Comparison of ENCODE assay signal across 30 cellular contexts in the genomic region with DNA sequence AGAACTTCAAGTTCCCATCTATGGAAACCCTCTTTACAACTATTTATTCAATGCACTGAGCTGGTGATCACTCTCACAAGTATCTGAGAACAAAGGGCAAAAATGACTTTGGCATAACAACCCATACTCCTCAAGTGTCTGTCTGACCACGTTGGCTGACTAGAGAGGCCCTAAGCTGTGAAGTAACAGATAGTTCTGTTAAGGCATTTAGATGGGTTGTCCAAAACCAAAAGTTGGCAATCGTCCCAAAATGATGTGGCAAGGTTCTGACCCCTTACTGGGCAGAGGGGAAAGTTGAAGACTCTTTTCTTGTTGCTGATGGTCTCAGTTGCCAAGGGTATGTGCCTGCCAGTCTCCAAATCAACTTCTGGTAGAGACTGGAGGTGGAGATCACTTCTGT.
"Had no signal": no experiment of that assay in that cellular context is flagged by ENCODE, and none has a peak within 500 bp of the region (broad histone marks: within the 10 kb centered on the region; RNA-seq: fewer than 3 reads in every experiment).

No MANE protein-coding gene starts in this region.

- H3K27me3 ChIP-seq: adrenal gland, body of pancreas, cardiac muscle cell, colonic mucosa, esophagus squamous epithelium had no signal

- H3K4me1 ChIP-seq: adrenal gland, body of pancreas, colonic mucosa, esophagus squamous epithelium had no signal

- H3K4me3 ChIP-seq: adrenal gland, body of pancreas, cardiac muscle cell, colonic mucosa, esophagus squamous epithelium had no signal

- ATAC-seq: activated CD4-positive, CD25-positive, alpha-beta regulatory T cell treated with anti-CD3 and anti-CD28 coated beads, Interleukin-2, amount 50 U/mL, for 24 hours; activated CD8-positive, alpha-beta T cell treated with anti-CD3 and anti-CD28 coated beads for 36 hours; activated naive CD8-positive, alpha-beta T cell treated with anti-CD3 and anti-CD28 coated beads, Interleukin-2, amount 50 U/mL, for 24 hours; activated T-cell treated with anti-CD3 and anti-CD28 coated beads, Interleukin-2, amount 50 U/mL, for 4 hours; activated T-helper 17 cell treated with anti-CD3 and anti-CD28 coated beads, Interleukin-2, amount 50 U/mL, for 72 hours; body of pancreas; T-helper 17 cell had no signal

- H3K9me3 ChIP-seq: adrenal gland, body of pancreas, colonic mucosa, esophagus squamous epithelium had no signal

- H3K27ac ChIP-seq: adrenal gland, body of pancreas, cardiac muscle cell, colonic mucosa, epithelial cell of prostate, esophagus squamous epithelium, WERI-Rb-1 had no signal

- DNase-seq: activated B cell treated with CpG ODN at 0.5 μM for 24 hours; activated CD4-positive, alpha-beta T cell treated with anti-CD3 and anti-CD28 coated beads for 48 hours; activated CD4-positive, alpha-beta T cell treated with anti-CD3 and anti-CD28 coated beads, Interleukin-2, amount 50 U/mL, for 1 hour; activated CD4-positive, alpha-beta T cell treated with anti-CD3 and anti-CD28 coated beads, Interleukin-2, amount 50 U/mL, for 48 hours; activated CD8-positive, alpha-beta memory T cell treated with anti-CD3 and anti-CD28 coated beads for 24 hours; activated CD8-positive, alpha-beta T cell treated with anti-CD3 and anti-CD28 coated beads for 36 hours; activated effector memory CD4-positive, alpha-beta T cell treated with anti-CD3 and anti-CD28 coated beads, Interleukin-2, amount 50 U/mL, for 16 hours; activated naive CD4-positive, alpha-beta T cell treated with anti-CD3 and anti-CD28 coated beads for 36 hours; activated naive CD8-positive, alpha-beta T cell treated with anti-CD3 and anti-CD28 coated beads for 36 hours; activated naive CD8-positive, alpha-beta T cell treated with anti-CD3 and anti-CD28 coated beads, Interleukin-2, amount 50 U/mL, for 24 hours; activated T-cell treated with anti-CD3 and anti-CD28 coated beads, Interleukin-2, amount 50 U/mL, for 4 hours; adrenal gland; amygdala; aorta; body of pancreas; central memory CD4-positive, alpha-beta T cell; cerebellar nuclear complex; colonic mucosa; effector CD8-positive, alpha-beta T cell; esophagus squamous epithelium; foreskin melanocyte; head of caudate nucleus; T-helper 1 cell; T-helper 17 cell; T1000; WERI-Rb-1 had no signal

- H3K36me3 ChIP-seq: adrenal gland, cardiac muscle cell, colonic mucosa, esophagus squamous epithelium, WERI-Rb-1 had no signal
